In the genomic region with DNA sequence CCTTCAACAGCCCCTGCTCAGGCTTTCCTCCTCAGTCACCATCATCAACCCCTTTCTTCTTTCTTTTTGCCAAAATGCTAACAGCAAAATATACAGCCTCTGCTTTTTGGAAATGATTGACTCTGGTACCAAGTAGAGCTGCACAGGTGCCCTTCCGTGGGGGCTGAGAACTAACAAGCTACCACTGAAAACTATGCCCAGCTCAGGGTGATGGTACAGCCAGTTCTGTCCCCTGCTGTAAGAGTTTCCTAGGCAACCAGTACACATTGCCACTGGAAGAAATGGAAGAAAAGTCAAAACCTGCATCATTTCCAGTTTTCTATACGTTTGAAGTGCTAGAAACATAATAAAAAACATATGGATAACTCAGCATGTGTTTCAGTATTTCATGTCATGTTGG, we compare ENCODE assay signal across 13 cellular contexts.
A peak's percentile ranks its signal among the peaks of the same experiment; 100 is the strongest.
DNase-seq lines count a peak whose midpoint lies in the region; ATAC-seq and TF ChIP-seq lines count a peak whose summit lies in the region.
"Had no signal": no experiment of that assay in that cellular context is flagged by ENCODE, and none has a peak within 500 bp of the region (broad histone marks: within the 10 kb centered on the region; RNA-seq: fewer than 3 reads in every experiment).

No MANE protein-coding gene starts in this region.

- H3K4me3 ChIP-seq in right atrium auricular region (no peak overlapping the region), body of pancreas (no peak overlapping the region)

- TF ChIP-seq CTCF in right atrium auricular region (IDR thresholded peaks at IDR 0.05) = no peak
- TF ChIP-seq CTCF in body of pancreas (IDR thresholded peaks at IDR 0.05) = no peak

- H3K27me3 ChIP-seq in right atrium auricular region (no peaks in the 10 kb centered on the region), body of pancreas (no peaks in the 10 kb centered on the region)
- H3K27me3 ChIP-seq: BE2C had no signal

- peaks cover 0 to 21% of the 10 kb centered on the region in 2 donors for H3K4me1 ChIP-seq in right atrium auricular region
- peaks cover 6% of the 10 kb centered on the region for H3K4me1 ChIP-seq in body of pancreas
- H3K4me1 ChIP-seq: BE2C had no signal

- TF ChIP-seq POLR2A in body of pancreas (IDR thresholded peaks at IDR 0.05) = no peak

- intact Hi-C loops in left ventricle myocardium superior (cut with micrococcal nuclease) = no loop called here
- intact Hi-C loops in body of pancreas (cut with DNase I) = no loop called here

- DNase-seq in left ventricle myocardium superior (no peak), right atrium auricular region (ENCODE audit: low spot score) (no peak), body of pancreas (peak in 1 of 4 donors; percentile 9), left kidney (ENCODE audit: low read depth, low spot score) (peak; percentile 3), NCI-H446 (lab: John Stamatoyannopoulos, UW) (no peak)
- DNase-seq in stimulated activated CD4-positive, alpha-beta T cell treated with anti-CD3 and anti-CD28 coated beads, Interleukin-1b, Interleukin-23, amount 100 ng/mL, for 48 hours = no peak
- no peak for DNase-seq in activated CD4-positive, CD25-positive, alpha-beta regulatory T cell (lab: John Stamatoyannopoulos, UW)
- DNase-seq: BE2C; CD4-positive, alpha-beta memory T cell; DND-41; GDM1; H7 had no signal

- H3K9me3 ChIP-seq in right atrium auricular region (no peaks in the 10 kb centered on the region), body of pancreas (no peaks in the 10 kb centered on the region)
- H3K9me3 ChIP-seq: BE2C had no signal

- H3K27ac ChIP-seq in right atrium auricular region (no peak overlapping the region), body of pancreas (no peak overlapping the region)
- H3K27ac ChIP-seq: C4-2B had no signal

- ATAC-seq in left ventricle myocardium superior (peak; percentile 63), body of pancreas (peak; percentile 62)

- WGBS in body of pancreas, 2 donors = 40 to 59% methylated on average over 2 of the region's 2 CpGs

- no peaks in the 10 kb centered on the region for H3K36me3 ChIP-seq in right atrium auricular region
- H3K36me3 ChIP-seq in body of pancreas (replicated peaks in 1 of 2; ENCODE audit: insufficient read depth in 1 of 2, low read depth in 2 of 2) = no peaks in the 10 kb centered on the region
- H3K36me3 ChIP-seq: BE2C had no signal
